ENCODE assay signal across 8 cellular contexts in the genomic region with DNA sequence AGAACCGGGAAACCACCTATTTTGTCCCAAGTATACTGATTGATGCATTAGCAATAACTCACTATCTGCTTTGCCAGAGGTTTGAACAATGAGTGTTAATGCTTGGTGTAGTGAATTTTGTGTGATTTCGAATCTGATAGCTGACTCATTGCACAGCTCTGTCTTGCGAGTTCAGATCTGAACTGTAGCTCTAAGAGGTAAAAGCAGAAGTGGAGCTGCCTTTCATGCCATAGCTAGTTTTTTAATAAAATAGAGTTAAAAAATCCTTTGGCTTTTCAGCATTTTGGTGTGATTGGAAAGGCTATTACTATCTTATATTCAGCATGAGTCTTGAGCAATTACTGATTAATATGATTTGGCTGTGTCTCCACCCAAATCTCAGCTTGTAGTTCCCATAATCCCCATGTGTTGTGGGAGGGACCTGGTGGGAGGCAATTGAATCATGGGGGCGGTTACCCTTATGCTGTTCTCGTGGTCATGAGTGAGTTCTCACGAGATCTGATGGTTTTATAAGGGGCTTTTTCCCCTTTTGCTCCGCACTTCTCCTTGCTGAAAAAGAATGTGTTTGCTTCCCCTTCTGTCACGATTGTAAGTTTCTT. TPM values are rescaled to one million over a fixed set of nuclear protein-coding genes. Genes with fewer than 3 reads are reported as not detected.
DNase-seq lines count a peak whose midpoint lies in the region; ATAC-seq, FAIRE-seq and TF ChIP-seq lines count a peak whose summit lies in the region.

No MANE protein-coding gene starts in this region.

- ATAC-seq in GM18867 (IDR thresholded peaks at IDR 0.05; ENCODE audit: unreplicated experiment) (peak; percentile 94), HG02763 (IDR thresholded peaks at IDR 0.05; ENCODE audit: unreplicated experiment) (peak; percentile 56)

- no peaks in the 10 kb centered on the region for H3K9me3 ChIP-seq in mesodermal cell (ENCODE audit: control insufficient read depth, low read length)
- H3K9me3 ChIP-seq in esophagus muscularis mucosa: no peaks in the 10 kb centered on the region

- no peak for TF ChIP-seq EP300 in esophagus muscularis mucosa (IDR thresholded peaks at IDR 0.05)

- DNase-seq in RCC 7860 (ENCODE audit: low spot score): peak; percentile 34
- no peak for DNase-seq in esophagus muscularis mucosa (ENCODE audit: extremely low spot score)
- no peak for DNase-seq in COR-L47 (lab: John Stamatoyannopoulos, UW)
- no peak for DNase-seq in KG1 (lab: John Stamatoyannopoulos, UW)
- no peak for DNase-seq in COLO668 (lab: John Stamatoyannopoulos, UW; ENCODE audit: unreplicated experiment)

- WGBS in mesodermal cell (ENCODE audit: insufficient coverage in 2 of 2), 2 experiments: 79 to 88% methylated on average over 2 to 3 of the region's 8 CpGs
- 73% methylated on average over 8 of the region's 8 CpGs for WGBS in esophagus muscularis mucosa

- no peak for TF ChIP-seq POLR2A in esophagus muscularis mucosa (IDR thresholded peaks at IDR 0.05; ENCODE audit: low read depth)

- intact Hi-C loops in esophagus muscularis mucosa (cut with DNase I): no loop called here

- TF ChIP-seq CTCF in esophagus muscularis mucosa (IDR thresholded peaks at IDR 0.05): no peak

- H3K36me3 ChIP-seq in mesodermal cell (ENCODE audit: control insufficient read depth, insufficient read depth, low read length) (peaks cover 28% of the 10 kb centered on the region), esophagus muscularis mucosa (peaks cover 0 to 13% (median 8%) of the 10 kb centered on the region in 4 donors)

- no peaks in the 10 kb centered on the region for H3K27me3 ChIP-seq in esophagus muscularis mucosa

- H3K4me3 ChIP-seq in mesodermal cell (ENCODE audit: extremely low read depth, insufficient read depth, low read length, poor library complexity, severe bottlenecking) (no peak overlapping the region), esophagus muscularis mucosa (no peak overlapping the region)

- peaks cover 17% of the 10 kb centered on the region for H3K4me1 ChIP-seq in mesodermal cell (ENCODE audit: control insufficient read depth, insufficient read depth, low read length, poor library complexity, severe bottlenecking)
- H3K4me1 ChIP-seq in esophagus muscularis mucosa: peaks cover 27 to 50% (median 35%) of the 10 kb centered on the region in 4 donors

- peak overlapping the region; percentile 16 for H3K27ac ChIP-seq in mesodermal cell (ENCODE audit: low read depth, low read length, severe bottlenecking)
- no peak overlapping the region for H3K27ac ChIP-seq in esophagus muscularis mucosa (replicated peaks in 1 of 4)

- FAIRE-seq in RCC 7860 (lab: Jason Lieb, UNC): peak; percentile 69

RNA-seq across cellular contexts. Expression of a gene that starts 21.1 kb away (rescaled TPM):
- polyA plus RNA-seq in mesodermal cell (2013, experiment 1 of 2): 61.6 TPM
- 53.1 TPM for polyA plus RNA-seq in mesodermal cell (2013, experiment 2 of 2)
- 10 to 100 TPM; 43.6 to 75.3 (median 58.4) TPM for total RNA-seq in esophagus muscularis mucosa
